ENCODE assay signal across 7 cellular contexts in genomic region chr18:38940863-38941531, GRCh38.
DNase-seq lines count a peak whose midpoint lies in the region; ATAC-seq and TF ChIP-seq lines count a peak whose summit lies in the region.

No MANE protein-coding gene starts in this region.

- peaks cover 6% of the 10 kb centered on the region for H3K36me3 Mint-ChIP-seq in activated T-helper 1 cell treated with anti-CD3 and anti-CD28 coated beads, Interleukin-12 subunit alpha, Interleukin-12 subunit beta, Interleukin-2, Interleukin-4 antibody, amounts not matched to agents 30 ng/mL and 10 ng/mL and 1 ng/mL, durations not matched to agents 14 hours and 24 hours and 36 hours (ENCODE audit: low read depth)
- H3K36me3 Mint-ChIP-seq in memory B cell = peaks cover 5% of the 10 kb centered on the region
- H3K36me3 Mint-ChIP-seq in type B pancreatic cell = peaks cover 3% of the 10 kb centered on the region

- intact Hi-C loops in activated T-helper 1 cell treated with anti-CD3 and anti-CD28 coated beads, Interleukin-12 subunit alpha, Interleukin-12 subunit beta, Interleukin-2, Interleukin-4 antibody, amounts not matched to agents 30 ng/mL and 10 ng/mL and 1 ng/mL, durations not matched to agents 14 hours and 24 hours and 36 hours (cut with micrococcal nuclease) = loop anchor here (1.0 to 2.0 kb wide), 3 partner anchors 330 to 474 kb away; no protein-coding TSS in a partner anchor

- peaks cover 28% of the 10 kb centered on the region for H3K4me1 Mint-ChIP-seq in activated T-helper 1 cell treated with anti-CD3 and anti-CD28 coated beads, Interleukin-12 subunit alpha, Interleukin-12 subunit beta, Interleukin-2, Interleukin-4 antibody, amounts not matched to agents 30 ng/mL and 10 ng/mL and 1 ng/mL, durations not matched to agents 14 hours and 24 hours and 36 hours (ENCODE audit: low read depth)
- H3K4me1 Mint-ChIP-seq in memory B cell (peaks cover 10% of the 10 kb centered on the region), type B pancreatic cell (ENCODE audit: unreplicated experiment) (peaks cover 16% of the 10 kb centered on the region)

- H3K4me3 Mint-ChIP-seq in activated T-helper 1 cell treated with anti-CD3 and anti-CD28 coated beads, Interleukin-12 subunit alpha, Interleukin-12 subunit beta, Interleukin-2, Interleukin-4 antibody, amounts not matched to agents 30 ng/mL and 10 ng/mL and 1 ng/mL, durations not matched to agents 14 hours and 24 hours and 36 hours = peak overlapping the region; percentile 72
- H3K4me3 Mint-ChIP-seq in memory B cell (peak overlapping the region; percentile 83), type B pancreatic cell (peak overlapping the region; percentile 8)

- peak; percentile 26 for DNase-seq in NOMO-1 treated with dmso at 0.1 percent for 144 hours (lab: John Stamatoyannopoulos, UW; ENCODE audit: unreplicated experiment)
- peak; percentile 69 for DNase-seq in activated T-helper 1 cell treated with anti-CD3 and anti-CD28 coated beads, Interleukin-12 subunit alpha, Interleukin-12 subunit beta, Interleukin-2, Interleukin-4 antibody, amounts not matched to agents 30 ng/mL and 10 ng/mL and 1 ng/mL, durations not matched to agents 14 hours and 24 hours and 36 hours (ENCODE audit: low spot score)
- peak; percentile 53 to 69 for DNase-seq in memory B cell (ENCODE audit: low spot score in 2 of 2)
- no peak for DNase-seq in type B pancreatic cell (ENCODE audit: extremely low spot score, unreplicated experiment)
- DNase-seq in AML-193 (lab: John Stamatoyannopoulos, UW) = no peak

- peaks cover 58% of the 10 kb centered on the region for H3K9me3 Mint-ChIP-seq in activated T-helper 1 cell treated with anti-CD3 and anti-CD28 coated beads, Interleukin-12 subunit alpha, Interleukin-12 subunit beta, Interleukin-2, Interleukin-4 antibody, amounts not matched to agents 30 ng/mL and 10 ng/mL and 1 ng/mL, durations not matched to agents 14 hours and 24 hours and 36 hours
- H3K9me3 Mint-ChIP-seq in memory B cell (peaks cover 6% of the 10 kb centered on the region), type B pancreatic cell (peaks cover 12% of the 10 kb centered on the region)

- H3K27me3 Mint-ChIP-seq in activated T-helper 1 cell treated with anti-CD3 and anti-CD28 coated beads, Interleukin-12 subunit alpha, Interleukin-12 subunit beta, Interleukin-2, Interleukin-4 antibody, amounts not matched to agents 30 ng/mL and 10 ng/mL and 1 ng/mL, durations not matched to agents 14 hours and 24 hours and 36 hours (ENCODE audit: insufficient read depth) = peaks cover 9% of the 10 kb centered on the region
- H3K27me3 Mint-ChIP-seq in memory B cell = no peaks in the 10 kb centered on the region
- no peaks in the 10 kb centered on the region for H3K27me3 Mint-ChIP-seq in type B pancreatic cell

- peak overlapping the region; percentile 91 for H3K27ac Mint-ChIP-seq in activated T-helper 1 cell treated with anti-CD3 and anti-CD28 coated beads, Interleukin-12 subunit alpha, Interleukin-12 subunit beta, Interleukin-2, Interleukin-4 antibody, amounts not matched to agents 30 ng/mL and 10 ng/mL and 1 ng/mL, durations not matched to agents 14 hours and 24 hours and 36 hours
- H3K27ac Mint-ChIP-seq in memory B cell = peak overlapping the region; percentile 100
- H3K27ac Mint-ChIP-seq in type B pancreatic cell = peak overlapping the region; percentile 60

- no peak for TF ChIP-seq CTCF in type B pancreatic cell (conservative IDR thresholded peaks at IDR 0.05)

- ATAC-seq in GM19035 (IDR thresholded peaks at IDR 0.05; ENCODE audit: unreplicated experiment) (peak; percentile 87), HG02981 (IDR thresholded peaks at IDR 0.05; ENCODE audit: unreplicated experiment) (peak; percentile 77), memory B cell (ENCODE audit: low read depth) (peak; percentile 87)

Comparison
In these comparisons a context has a peak if more than half of its experiments do, and no peak if none do; other contexts are left out.
1. DNase-seq: peak in NOMO-1 treated with dmso at 0.1 percent for 144 hours (single experiment), activated T-helper 1 cell treated with anti-CD3 and anti-CD28 coated beads, Interleukin-12 subunit alpha, Interleukin-12 subunit beta, Interleukin-2, Interleukin-4 antibody, amounts not matched to agents 30 ng/mL and 10 ng/mL and 1 ng/mL, durations not matched to agents 14 hours and 24 hours and 36 hours (single experiment) and memory B cell (2 of 2); none in type B pancreatic cell (single experiment) and AML-193 (0 of 2).
2. H3K4me3 Mint-ChIP-seq: peak in every context shown above with its lines; median percentile 83 in memory B cell; 72 in activated T-helper 1 cell treated with anti-CD3 and anti-CD28 coated beads, Interleukin-12 subunit alpha, Interleukin-12 subunit beta, Interleukin-2, Interleukin-4 antibody, amounts not matched to agents 30 ng/mL and 10 ng/mL and 1 ng/mL, durations not matched to agents 14 hours and 24 hours and 36 hours; 8 in type B pancreatic cell.
3. Peak in every context shown above with its lines, with median percentiles within 50 percentile points of each other: ATAC-seq and H3K27ac Mint-ChIP-seq.